ENCODE assay signal across 8 cellular contexts in the genomic region with DNA sequence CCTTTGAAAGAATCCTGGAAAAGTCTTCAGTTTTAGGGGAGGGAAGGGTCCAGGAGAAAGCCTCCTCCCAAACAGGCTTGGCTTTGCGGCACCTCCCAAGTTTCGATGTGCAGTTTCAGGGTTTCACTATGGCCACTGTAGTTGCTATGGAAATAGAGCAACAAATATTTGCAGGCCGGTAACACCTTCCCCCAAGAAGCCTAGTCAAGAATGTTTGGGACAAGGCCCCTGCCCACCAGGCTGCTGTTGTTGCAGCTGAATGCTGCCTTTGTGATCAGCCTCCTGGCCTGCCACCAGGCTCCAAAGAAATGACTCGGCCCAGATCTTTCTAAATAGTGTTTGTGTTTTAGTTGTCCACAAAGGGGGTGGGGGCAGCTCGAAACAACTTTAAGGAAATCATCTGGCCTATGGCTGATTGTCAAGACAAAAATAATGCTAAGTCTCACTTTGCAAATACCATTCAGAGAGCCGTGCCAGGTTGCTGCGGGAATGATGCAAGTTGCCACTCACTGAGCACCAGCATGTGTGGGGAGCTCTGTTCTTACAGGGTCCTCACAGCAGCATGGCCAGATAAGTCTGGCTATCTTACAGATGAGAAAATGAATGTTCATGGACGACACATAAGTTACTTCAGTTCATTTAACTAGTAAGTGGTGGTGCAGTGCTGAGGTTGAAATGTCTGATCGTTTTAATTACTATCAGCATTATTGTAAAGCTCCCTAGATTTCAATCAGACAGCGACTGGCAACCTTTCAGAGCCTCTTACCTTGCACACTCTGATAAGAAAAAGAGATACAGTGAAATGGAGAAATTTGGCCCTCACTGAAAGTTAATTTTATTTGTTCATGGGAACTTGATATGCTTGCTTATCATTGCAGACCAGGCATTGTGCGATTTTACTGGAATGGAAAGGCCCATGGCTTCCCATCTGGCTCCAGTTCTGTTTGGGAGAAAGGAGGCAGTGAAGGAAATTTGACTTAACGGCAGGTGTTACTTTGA.
DNase-seq lines count a peak whose midpoint lies in the region; ATAC-seq and TF ChIP-seq lines count a peak whose summit lies in the region.

No MANE protein-coding gene starts in this region.

- peak overlapping the region; percentile 63 for H3K4me2 ChIP-seq in PC-9

- H3K9me3 Mint-ChIP-seq in activated naive CD8-positive, alpha-beta T cell treated with anti-CD3 and anti-CD28 coated beads for 36 hours, result no peaks in the 10 kb centered on the region

- H3K27me3 ChIP-seq in PC-9 (ENCODE audit: insufficient read depth, low read depth) (no peaks in the 10 kb centered on the region), foreskin keratinocyte (no peaks in the 10 kb centered on the region)

- H3K4me3 Mint-ChIP-seq in activated naive CD8-positive, alpha-beta T cell treated with anti-CD3 and anti-CD28 coated beads for 36 hours, result no peak overlapping the region

- intact Hi-C loops in PC-9 (cut with micrococcal nuclease; ENCODE audit: unreplicated experiment), result loop anchor here (1.0 to 2.0 kb wide), 2 partner anchors 60 to 824 kb away; no protein-coding TSS in a partner anchor
- intact Hi-C loops in posterior cingulate gyrus (cut with DNase I), result no loop called here

- POLR2A ChIA-PET in PC-9 (lab: Charles Lee; ENCODE audit: unreplicated experiment), result interaction anchor here (0.7 to 1.6 kb wide), 4 partner anchors 57 to 91 kb away, joined by 3 to 9 read pairs (median 5); a partner anchor contains a TSS

- H3K27ac ChIP-seq in PC-9, result peak overlapping the region; percentile 92
- H3K27ac ChIP-seq in foreskin keratinocyte, result peak overlapping the region; percentile 49

- no peaks in the 10 kb centered on the region for H3K79me2 ChIP-seq in PC-9 (ENCODE audit: low read depth)

- peaks cover 48% of the 10 kb centered on the region for H3K4me1 ChIP-seq in PC-9 (replicated peaks; ENCODE audit: insufficient read depth)
- peaks cover 11% of the 10 kb centered on the region for H3K4me1 ChIP-seq in foreskin keratinocyte

- no peaks in the 10 kb centered on the region for H3K27me3 Mint-ChIP-seq in activated naive CD8-positive, alpha-beta T cell treated with anti-CD3 and anti-CD28 coated beads for 36 hours

- no peaks in the 10 kb centered on the region for H3K4me1 Mint-ChIP-seq in activated naive CD8-positive, alpha-beta T cell treated with anti-CD3 and anti-CD28 coated beads for 36 hours

- BruUV-seq in PC-9 (replicated peaks; lab: Mats Ljungman, UMichigan), result TSS peak; percentile 86

- no peaks in the 10 kb centered on the region for H3K9me3 ChIP-seq in PC-9 (ENCODE audit: insufficient read depth, low read depth)

- H2AFZ ChIP-seq in PC-9, result peak overlapping the region; percentile 68

- CTCF ChIA-PET in PC-9 (lab: Charles Lee), result interaction anchor here (0.8 kb wide), 1 partner anchor 26 kb away, joined by 4 read pairs; no protein-coding TSS in a partner anchor

- no peaks in the 10 kb centered on the region for H3K9me2 ChIP-seq in PC-9 (ENCODE audit: insufficient read depth)

- DNase-seq in ELF-1 (ENCODE audit: low read depth, low spot score) (peak; percentile 58), PC-9 (peak; percentile 84 to 98), foreskin keratinocyte (peak; percentile 22 to 52), posterior cingulate gyrus (peak; percentile 47 to 93 (median 68)), SIG-M5 (lab: John Stamatoyannopoulos, UW) (no peak), GM19238 (ENCODE audit: insufficient read length, low spot score) (no peak)
- DNase-seq in activated naive CD8-positive, alpha-beta T cell treated with anti-CD3 and anti-CD28 coated beads for 36 hours, result no peak

- no peak overlapping the region for H3K27ac Mint-ChIP-seq in activated naive CD8-positive, alpha-beta T cell treated with anti-CD3 and anti-CD28 coated beads for 36 hours

- peaks cover 20% of the 10 kb centered on the region for H3F3A ChIP-seq in PC-9 (ENCODE audit: insufficient read depth, low read depth)

- H3K4me3 ChIP-seq in PC-9, result no peak overlapping the region; the same call in 1 of the 2 replicates

- ATAC-seq in foreskin keratinocyte, result peak; percentile 87
- ATAC-seq in HG03571 (IDR thresholded peaks at IDR 0.05; ENCODE audit: unreplicated experiment), result no peak

- TF ChIP-seq CTCF in PC-9 (conservative IDR thresholded peaks at IDR 0.05) (no peak), foreskin keratinocyte (conservative IDR thresholded peaks at IDR 0.05) (no peak)

- no peaks in the 10 kb centered on the region for H3K36me3 ChIP-seq in PC-9 (ENCODE audit: low read depth)

- no peaks in the 10 kb centered on the region for H4K20me1 ChIP-seq in PC-9 (ENCODE audit: insufficient read depth)

- H3K36me3 Mint-ChIP-seq in activated naive CD8-positive, alpha-beta T cell treated with anti-CD3 and anti-CD28 coated beads for 36 hours, result no peaks in the 10 kb centered on the region

Comparison
In these comparisons a context has a peak if more than half of its experiments do, and no peak if none do; other contexts are left out.
1. DNase-seq: peak in ELF-1 (single experiment), PC-9 (2 of 2), foreskin keratinocyte (2 of 2) and posterior cingulate gyrus (10 of 10); none in activated naive CD8-positive, alpha-beta T cell treated with anti-CD3 and anti-CD28 coated beads for 36 hours (single experiment), SIG-M5 (single experiment) and GM19238 (single experiment).